Comparison of ENCODE assay signal across 17 cellular contexts in genomic region chr4:62909238-62909637, GRCh38.
"Had no signal": no experiment of that assay in that cellular context is flagged by ENCODE, and none has a peak within 500 bp of the region (broad histone marks: within the 10 kb centered on the region; RNA-seq: fewer than 3 reads in every experiment).

No MANE protein-coding gene starts in this region.

- H3K27ac ChIP-seq: coronary artery, dorsolateral prefrontal cortex, esophagus muscularis mucosa, foreskin keratinocyte, gastroesophageal sphincter, heart left ventricle, hepatocyte, left lung, lower lobe of right lung had no signal

- H3K27me3 ChIP-seq: dorsolateral prefrontal cortex, esophagus muscularis mucosa, foreskin keratinocyte, gastroesophageal sphincter, heart left ventricle, hepatocyte, left lung had no signal

- ATAC-seq: foreskin keratinocyte, gastroesophageal sphincter, heart left ventricle, left cardiac atrium, left lung, left ventricle myocardium superior, lower lobe of right lung, mucosa of descending colon had no signal

- H3K36me3 ChIP-seq: esophagus muscularis mucosa, gastroesophageal sphincter, heart left ventricle, left lung, lower lobe of right lung had no signal

- H3K79me2 ChIP-seq: hepatocyte had no signal

- H3K4me1 ChIP-seq: esophagus muscularis mucosa, foreskin keratinocyte, gastroesophageal sphincter, heart left ventricle, left lung, lower lobe of right lung had no signal

- H3K4me2 ChIP-seq: hepatocyte had no signal

- H3K4me3 ChIP-seq: coronary artery, dorsolateral prefrontal cortex, esophagus muscularis mucosa, gastroesophageal sphincter, heart left ventricle, hepatocyte, left lung, lower lobe of right lung, mucosa of descending colon had no signal

- DNase-seq: dermis blood vessel endothelial cell; dorsolateral prefrontal cortex; effector CD4-positive, alpha-beta T cell; effector memory CD4-positive, alpha-beta T cell; foreskin keratinocyte; heart left ventricle; left cardiac atrium; left lung; left ventricle myocardium superior; lower lobe of right lung; mesenchymal stem cell; mucosa of descending colon; naive B cell had no signal

- H2AFZ ChIP-seq: hepatocyte had no signal

- H3K9me3 ChIP-seq: esophagus muscularis mucosa, gastroesophageal sphincter, heart left ventricle, left lung, lower lobe of right lung, mucosa of descending colon had no signal
